Comparison of ENCODE assay signal across 17 cellular contexts in genomic region chr2:1671916-1672315, GRCh38.
DNase-seq lines count a peak whose midpoint lies in the region; ATAC-seq and TF ChIP-seq lines count a peak whose summit lies in the region.
"Had no signal": no experiment of that assay in that cellular context is flagged by ENCODE, and none has a peak within 500 bp of the region (broad histone marks: within the 10 kb centered on the region; RNA-seq: fewer than 3 reads in every experiment).

No MANE protein-coding gene starts in this region.

- DNase-seq in MM.1S (no peak), endodermal cell (peak; percentile 37), osteoblast (ENCODE audit: insufficient read length, low spot score, missing footprints) (peak; percentile 44), NCI-H1417 treated with DMSO at 0.1 percent for 48 hours (lab: John Stamatoyannopoulos, UW) (no peak), sciatic nerve (ENCODE audit: low spot score) (no peak), NCI-H345 treated with DMSO at 0.1 percent for 48 hours (lab: John Stamatoyannopoulos, UW; ENCODE audit: unreplicated experiment) (no peak)
- DNase-seq: ACHN; BE2C; C1 segment of cervical spinal cord; CD4-positive, CD25-positive, alpha-beta regulatory T cell; CD8-positive, alpha-beta memory T cell; COR-L47; HCEC 1CT had no signal

- 96 to 100% methylated on average over 2 to 3 of the region's 3 CpGs for WGBS in endodermal cell (ENCODE audit: insufficient coverage in 1 of 2, insufficient read length in 1 of 2), 2 experiments

- no peaks in the 10 kb centered on the region for H3K27me3 Mint-ChIP-seq in endodermal cell (ENCODE audit: insufficient read depth)
- H3K27me3 Mint-ChIP-seq: IgD-negative memory B cell had no signal

- peaks cover 3% of the 10 kb centered on the region for H3K9me3 Mint-ChIP-seq in endodermal cell
- H3K9me3 Mint-ChIP-seq: CD4-positive, CD25-positive, alpha-beta regulatory T cell; GM23338 had no signal

- TF ChIP-seq CTCF in MM.1S (IDR thresholded peaks at IDR 0.05; ENCODE audit: low read length) (no peak), endodermal cell (conservative IDR thresholded peaks at IDR 0.05) (no peak), osteoblast (IDR thresholded peaks at IDR 0.05; ENCODE audit: extremely low read depth, low read depth, low read length) (no peak)

- H3K4me1 Mint-ChIP-seq in endodermal cell, result peaks cover 14% of the 10 kb centered on the region
- H3K4me1 Mint-ChIP-seq: CD4-positive, CD25-positive, alpha-beta regulatory T cell; CD8-positive, alpha-beta memory T cell; GM23338 had no signal

- no peaks in the 10 kb centered on the region for H3K79me2 ChIP-seq in MM.1S (ENCODE audit: low read length)
- no peaks in the 10 kb centered on the region for H3K79me2 ChIP-seq in osteoblast (ENCODE audit: insufficient read depth, low read length)

- no peaks in the 10 kb centered on the region for H3K9me2 ChIP-seq in MM.1S (replicated peaks; ENCODE audit: insufficient read depth, low read length)

- H3K36me3 Mint-ChIP-seq in endodermal cell (ENCODE audit: low read depth), result peaks cover 83% of the 10 kb centered on the region
- H3K36me3 Mint-ChIP-seq: CD4-positive, CD25-positive, alpha-beta regulatory T cell; CD8-positive, alpha-beta memory T cell; IgD-negative memory B cell had no signal

- no peak overlapping the region for H3K27ac Mint-ChIP-seq in endodermal cell
- H3K27ac Mint-ChIP-seq: CD4-positive, CD25-positive, alpha-beta regulatory T cell; GM23338; IgD-negative memory B cell had no signal

- no peaks in the 10 kb centered on the region for H3K27me3 ChIP-seq in MM.1S (replicated peaks; ENCODE audit: insufficient read depth, low read length)
- H3K27me3 ChIP-seq in endodermal cell (ENCODE audit: control insufficient read depth, insufficient read depth, low read length, poor library complexity, severe bottlenecking), result no peaks in the 10 kb centered on the region
- H3K27me3 ChIP-seq in osteoblast (ENCODE audit: insufficient read depth, low read length), result no peaks in the 10 kb centered on the region
- no peaks in the 10 kb centered on the region for H3K27me3 ChIP-seq in subcutaneous abdominal adipose tissue (ENCODE audit: control insufficient read depth in 5 of 5, insufficient read depth in 4 of 5, low read length in 5 of 5)
- H3K27me3 ChIP-seq: BE2C had no signal

- H3K36me3 ChIP-seq in MM.1S (replicated peaks; ENCODE audit: insufficient read depth, low read length), result no peaks in the 10 kb centered on the region
- H3K36me3 ChIP-seq in endodermal cell (ENCODE audit: control insufficient read depth, insufficient read depth, low read length), result peaks cover 67% of the 10 kb centered on the region
- peaks cover 71% of the 10 kb centered on the region for H3K36me3 ChIP-seq in osteoblast (ENCODE audit: insufficient read depth, low read length)
- peaks cover 15 to 71% (median 66%) of the 10 kb centered on the region in 5 donors for H3K36me3 ChIP-seq in subcutaneous abdominal adipose tissue (ENCODE audit: control insufficient read depth in 5 of 5, insufficient read depth in 5 of 5, low read length in 5 of 5)
- H3K36me3 ChIP-seq: BE2C had no signal

- H3K4me2 ChIP-seq in MM.1S (ENCODE audit: low read depth, low read length), result no peak overlapping the region
- H3K4me2 ChIP-seq in osteoblast (ENCODE audit: insufficient read depth, low read length), result no peak overlapping the region
- H3K4me2 ChIP-seq: GM23338 had no signal

- no peak overlapping the region for H3K4me3 ChIP-seq in MM.1S (ENCODE audit: low read length)
- H3K4me3 ChIP-seq in endodermal cell (ENCODE audit: low read length), result no peak overlapping the region
- no peak overlapping the region for H3K4me3 ChIP-seq in osteoblast (ENCODE audit: insufficient read depth, low read length)
- no peak overlapping the region for H3K4me3 ChIP-seq in subcutaneous abdominal adipose tissue (ENCODE audit: low read depth in 1 of 5, low read length in 5 of 5)
- H3K4me3 ChIP-seq: GM23338 had no signal

- H3K9me3 ChIP-seq in MM.1S (replicated peaks; ENCODE audit: insufficient read depth, low read length) (no peaks in the 10 kb centered on the region), endodermal cell (ENCODE audit: control insufficient read depth, low read length) (no peaks in the 10 kb centered on the region), osteoblast (ENCODE audit: low read depth, low read length) (no peaks in the 10 kb centered on the region), subcutaneous abdominal adipose tissue (ENCODE audit: control insufficient read depth in 5 of 5, low read length in 5 of 5) (no peaks in the 10 kb centered on the region)
- H3K9me3 ChIP-seq: BE2C had no signal

- no peak overlapping the region for H3K9ac ChIP-seq in MM.1S (ENCODE audit: low read length)
- no peak overlapping the region for H3K9ac ChIP-seq in endodermal cell (ENCODE audit: extremely low read depth, low read length, poor library complexity, severe bottlenecking)
- H3K9ac ChIP-seq in subcutaneous abdominal adipose tissue (ENCODE audit: low read length in 5 of 5), result no peak overlapping the region

- H3K4me3 Mint-ChIP-seq in endodermal cell, result no peak overlapping the region
- H3K4me3 Mint-ChIP-seq: CD4-positive, CD25-positive, alpha-beta regulatory T cell; CD8-positive, alpha-beta memory T cell; GM23338; IgD-negative memory B cell had no signal

- H3K4me1 ChIP-seq in MM.1S (ENCODE audit: low read length) (no peaks in the 10 kb centered on the region), endodermal cell (ENCODE audit: control insufficient read depth, insufficient read depth, low read length) (peaks cover 13% of the 10 kb centered on the region), osteoblast (ENCODE audit: insufficient read depth, low read length) (peaks cover 9% of the 10 kb centered on the region), subcutaneous abdominal adipose tissue (ENCODE audit: control insufficient read depth in 5 of 5, insufficient read depth in 5 of 5, low read length in 5 of 5) (peaks cover 0 to 7% (median 0%) of the 10 kb centered on the region in 5 donors)
- H3K4me1 ChIP-seq: BE2C had no signal

- ATAC-seq in sciatic nerve, result no peak
- ATAC-seq: GM23338, HepG2 had no signal

- no peak overlapping the region for H2AFZ ChIP-seq in MM.1S (ENCODE audit: low read length)
- H2AFZ ChIP-seq in osteoblast (ENCODE audit: low read length), result no peak overlapping the region
- H2AFZ ChIP-seq: GM23338 had no signal

- H3K27ac ChIP-seq in MM.1S (ENCODE audit: low read length), result peak overlapping the region; percentile 30; the same call in 1 of the 2 replicates
- H3K27ac ChIP-seq in endodermal cell (ENCODE audit: low read depth, low read length), result no peak overlapping the region
- no peak overlapping the region for H3K27ac ChIP-seq in osteoblast (ENCODE audit: low read depth, low read length)
- H3K27ac ChIP-seq in subcutaneous abdominal adipose tissue (ENCODE audit: low read depth, low read length), result peak overlapping the region; percentile 41

- H3F3A ChIP-seq in MM.1S (ENCODE audit: insufficient read depth, low read length), result no peaks in the 10 kb centered on the region

- no peaks in the 10 kb centered on the region for H4K20me1 ChIP-seq in MM.1S (ENCODE audit: insufficient read depth, low read length)
- peaks cover 16% of the 10 kb centered on the region for H4K20me1 ChIP-seq in osteoblast (ENCODE audit: insufficient read depth, low read length)

- intact Hi-C loops in sciatic nerve (cut with DNase I), result no loop called here

Comparison
In these comparisons a context has a peak if more than half of its experiments do, and no peak if none do; other contexts are left out.
1. DNase-seq: peak in endodermal cell (single experiment) and osteoblast (single experiment); none in MM.1S (single experiment), NCI-H1417 treated with DMSO at 0.1 percent for 48 hours (single experiment), sciatic nerve (single experiment) and NCI-H345 treated with DMSO at 0.1 percent for 48 hours (single experiment).
2. H3K27ac ChIP-seq: peak in MM.1S (single experiment) and subcutaneous abdominal adipose tissue (single experiment); none in endodermal cell (single experiment) and osteoblast (single experiment).